Comparison of ENCODE assay signal across 1 cellular context in the genomic region with DNA sequence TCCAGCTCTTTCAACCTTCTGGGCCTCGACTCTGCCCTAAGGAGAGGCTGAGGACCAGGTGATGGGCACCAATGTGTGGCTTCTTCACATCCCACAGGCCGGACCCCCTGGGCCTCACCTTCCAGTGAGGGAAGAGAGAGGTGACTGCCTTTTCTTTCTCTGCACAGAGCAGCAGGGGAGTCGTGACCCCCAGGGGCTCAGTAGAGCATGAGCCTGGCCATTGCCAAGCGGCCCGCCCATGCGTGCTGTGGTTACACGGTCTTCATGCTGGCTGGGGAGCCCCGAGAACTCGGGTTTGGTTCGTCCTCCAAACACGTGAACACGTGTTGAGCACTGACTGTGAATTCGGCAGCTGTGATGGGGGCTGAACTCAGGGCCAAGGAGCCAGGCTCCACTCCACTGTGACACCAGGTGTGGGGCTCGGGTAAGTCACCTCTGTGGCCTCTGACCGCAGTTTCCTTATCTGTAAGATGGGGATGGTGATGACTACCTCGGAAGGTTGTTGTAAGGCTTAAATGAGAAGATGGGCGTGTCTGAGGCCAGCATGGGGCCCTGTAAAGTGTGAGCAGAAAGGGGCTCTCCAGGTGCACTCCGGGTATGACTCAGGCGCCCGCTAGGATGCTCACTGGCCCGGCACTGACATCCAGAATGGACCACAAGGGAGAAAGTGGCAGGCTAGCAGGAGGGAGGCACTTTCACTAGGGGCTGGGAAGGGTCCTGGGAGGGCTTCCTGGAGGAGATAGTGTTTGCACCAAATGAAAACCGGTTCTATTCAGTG.
TF ChIP-seq lines count a peak whose summit lies in the region.

No MANE protein-coding gene starts in this region.

TF ChIP-seq in HEK293, 187 proteins besides CTCF, POLR2A, EP300 and RAD21 (continued from another document):
- TF ChIP-seq, protein P1, sequence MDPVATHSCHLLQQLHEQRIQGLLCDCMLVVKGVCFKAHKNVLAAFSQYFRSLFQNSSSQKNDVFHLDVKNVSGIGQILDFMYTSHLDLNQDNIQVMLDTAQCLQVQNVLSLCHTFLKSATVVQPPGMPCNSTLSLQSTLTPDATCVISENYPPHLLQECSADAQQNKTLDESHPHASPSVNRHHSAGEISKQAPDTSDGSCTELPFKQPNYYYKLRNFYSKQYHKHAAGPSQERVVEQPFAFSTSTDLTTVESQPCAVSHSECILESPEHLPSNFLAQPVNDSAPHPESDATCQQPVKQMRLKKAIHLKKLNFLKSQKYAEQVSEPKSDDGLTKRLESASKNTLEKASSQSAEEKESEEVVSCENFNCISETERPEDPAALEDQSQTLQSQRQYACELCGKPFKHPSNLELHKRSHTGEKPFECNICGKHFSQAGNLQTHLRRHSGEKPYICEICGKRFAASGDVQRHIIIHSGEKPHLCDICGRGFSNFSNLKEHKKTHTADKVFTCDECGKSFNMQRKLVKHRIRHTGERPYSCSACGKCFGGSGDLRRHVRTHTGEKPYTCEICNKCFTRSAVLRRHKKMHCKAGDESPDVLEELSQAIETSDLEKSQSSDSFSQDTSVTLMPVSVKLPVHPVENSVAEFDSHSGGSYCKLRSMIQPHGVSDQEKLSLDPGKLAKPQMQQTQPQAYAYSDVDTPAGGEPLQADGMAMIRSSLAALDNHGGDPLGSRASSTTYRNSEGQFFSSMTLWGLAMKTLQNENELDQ (tag by site-specific recombination; IDR thresholded peaks at IDR 0.05; ENCODE audit: low read depth): no peak
- TF ChIP-seq REPIN1 (tag by site-specific recombination; IDR thresholded peaks at IDR 0.05; ENCODE audit: low read depth): no peak
TF ChIP-seq in HEK293: peak in this region for 3.
